In the genomic region with DNA sequence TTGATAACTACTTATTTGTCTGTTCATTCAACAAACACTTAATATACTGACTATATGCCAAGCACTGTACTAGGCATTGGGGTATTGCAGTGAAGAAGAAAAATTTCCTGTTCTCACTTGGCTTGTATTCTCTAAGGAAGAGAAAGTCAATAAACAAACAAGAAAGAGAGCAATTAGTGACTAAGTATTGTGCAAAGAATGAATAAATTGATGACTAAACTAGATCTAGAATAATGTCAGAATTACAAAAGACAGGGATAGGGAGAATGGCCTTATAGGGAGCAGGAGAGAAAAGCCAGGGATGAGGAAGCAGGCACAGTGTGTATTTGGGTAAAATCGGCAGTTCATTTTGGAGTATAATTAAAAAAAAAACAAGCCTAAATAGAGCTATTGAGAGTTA, we compare ENCODE assay signal across 20 cellular contexts. TPM values are rescaled to one million over a fixed set of nuclear protein-coding genes. Genes with fewer than 3 reads are reported as not detected.
"Had no signal": no experiment of that assay in that cellular context is flagged by ENCODE, and none has a peak within 500 bp of the region (broad histone marks: within the 10 kb centered on the region; RNA-seq: fewer than 3 reads in every experiment).

No MANE protein-coding gene starts in this region.

- H3K36me3 ChIP-seq: tibial artery had no signal

- H3K36me3 Mint-ChIP-seq: brain, natural killer cell had no signal

- H3K4me3 ChIP-seq: coronary artery, tibial artery had no signal

- H3K9me3 Mint-ChIP-seq: activated T-cell treated with anti-CD3 and anti-CD28 coated beads, Interleukin-2, amount 50 U/mL, for 4 hours; brain had no signal

- H3K4me3 Mint-ChIP-seq: activated CD4-positive, alpha-beta T cell treated with anti-CD3 and anti-CD28 coated beads, Interleukin-2, amount 10 ng/mL, durations not matched to agents 24 days and 14 days; activated CD8-positive, alpha-beta T cell treated with anti-CD3 and anti-CD28 coated beads, Interleukin-2, amount 10 ng/mL, durations not matched to agents 7 days and 5 days; activated naive CD4-positive, alpha-beta T cell treated with anti-CD3 and anti-CD28 coated beads for 36 hours; activated T-cell treated with anti-CD3 and anti-CD28 coated beads, Interleukin-2, amount 50 U/mL, for 4 hours; brain; central memory CD8-positive, alpha-beta T cell; natural killer cell had no signal

- H3K4me1 Mint-ChIP-seq: central memory CD8-positive, alpha-beta T cell; natural killer cell had no signal

- H3K4me1 ChIP-seq: parathyroid adenoma had no signal

- H3K27me3 ChIP-seq: tibial artery had no signal

- H3K9me3 ChIP-seq: tibial artery had no signal

- H3K27ac ChIP-seq: coronary artery, parathyroid adenoma, tibial artery had no signal

- ATAC-seq: activated CD8-positive, alpha-beta T cell treated with anti-CD3 and anti-CD28 coated beads, Interleukin-2, amount 10 ng/mL, durations not matched to agents 7 days and 5 days; activated T-cell treated with anti-CD3 and anti-CD28 coated beads, Interleukin-2, amount 50 U/mL, for 4 hours; left cardiac atrium; natural killer cell had no signal

- DNase-seq: activated CD4-positive, alpha-beta T cell treated with anti-CD3 and anti-CD28 coated beads, Interleukin-2, amount 10 ng/mL, durations not matched to agents 24 days and 14 days; activated CD8-positive, alpha-beta T cell treated with anti-CD3 and anti-CD28 coated beads, Interleukin-2, amount 10 ng/mL, durations not matched to agents 7 days and 5 days; activated naive CD4-positive, alpha-beta T cell treated with anti-CD3 and anti-CD28 coated beads for 36 hours; activated T-cell treated with anti-CD3 and anti-CD28 coated beads, Interleukin-2, amount 50 U/mL, for 4 hours; anterior cingulate cortex; foreskin melanocyte; glutamatergic neuron; hippocampal formation; left cardiac atrium; mesendoderm; natural killer cell; stimulated activated CD4-positive, alpha-beta T cell treated with anti-CD3 and anti-CD28 coated beads, Interleukin-2, amount 100 ng/mL, for 24 hours; stimulated activated naive CD4-positive, alpha-beta T cell treated with Interleukin-2 at 50 U/mL for 16 hours; substantia nigra; T1000; tibial artery had no signal

- H3K27me3 Mint-ChIP-seq: central memory CD8-positive, alpha-beta T cell had no signal

- H3K27ac Mint-ChIP-seq: activated CD4-positive, alpha-beta T cell treated with anti-CD3 and anti-CD28 coated beads, Interleukin-2, amount 10 ng/mL, durations not matched to agents 24 days and 14 days; activated CD8-positive, alpha-beta T cell treated with anti-CD3 and anti-CD28 coated beads, Interleukin-2, amount 10 ng/mL, durations not matched to agents 7 days and 5 days; activated naive CD4-positive, alpha-beta T cell treated with anti-CD3 and anti-CD28 coated beads for 36 hours; brain; natural killer cell had no signal

RNA-seq across cellular contexts. Expression of a gene that starts 4.2 kb away (rescaled TPM):
- total RNA-seq: activated CD8-positive, alpha-beta T cell treated with anti-CD3 and anti-CD28 coated beads, Interleukin-2, amount 10 ng/mL, durations not matched to agents 7 days and 5 days; activated naive CD4-positive, alpha-beta T cell treated with anti-CD3 and anti-CD28 coated beads for 36 hours had no signal
